ENCODE assay signal across 8 cellular contexts in the genomic region with DNA sequence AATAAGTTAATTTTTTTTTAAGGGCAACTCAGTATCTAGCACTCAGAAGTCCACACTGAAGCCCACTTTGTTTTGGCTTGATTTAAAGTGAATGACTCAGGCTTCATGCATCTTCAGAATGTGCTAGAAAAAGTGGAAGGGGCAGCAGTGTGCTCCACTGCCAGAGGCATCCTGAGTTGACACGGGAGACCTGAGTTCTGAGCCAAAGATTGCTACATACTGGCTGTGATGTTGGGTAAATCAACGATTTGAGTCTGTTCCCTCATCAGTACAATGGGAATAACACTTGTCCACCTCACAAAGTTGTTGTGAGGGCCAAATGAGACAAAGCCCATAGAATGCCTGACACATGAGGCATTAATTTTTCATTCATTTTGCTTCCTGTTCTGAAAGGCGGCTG. TPM values are rescaled to one million over a fixed set of nuclear protein-coding genes. Genes with fewer than 3 reads are reported as not detected.
DNase-seq lines count a peak whose midpoint lies in the region; ATAC-seq, FAIRE-seq and TF ChIP-seq lines count a peak whose summit lies in the region.

No MANE protein-coding gene starts in this region.

- no peak for TF ChIP-seq POLR2A in K562 (conservative IDR thresholded peaks at IDR 0.05)

- H3K4me2 ChIP-seq in K562 (ENCODE audit: insufficient read depth, low read length): no peak overlapping the region

- in situ Hi-C loops in K562 (cut with MboI) (no loop called here), GM13977 (cut with MboI; ENCODE audit: low pct_unique_long_range_greater_than_20kb, low sequenced_read_pairs, unreplicated experiment) (no loop called here)

- FAIRE-seq in K562 (lab: Jason Lieb, UNC): peak; percentile 32
- FAIRE-seq in kidney (lab: Jason Lieb, UNC): no peak

- H3K27me3 ChIP-seq in K562 (ENCODE audit: control insufficient read depth in 2 of 2, insufficient read depth in 2 of 2, low read length in 2 of 2): no peaks in the 10 kb centered on the region

- no peaks in the 10 kb centered on the region for H3K9me3 ChIP-seq in K562 (replicated peaks; ENCODE audit: control insufficient read depth, insufficient read depth, low read depth, low read length)
- H3K9me3 ChIP-seq in kidney (ENCODE audit: control insufficient read depth in 1 of 2, low read length in 2 of 2): no peaks in the 10 kb centered on the region

- TF ChIP-seq RAD21 in K562 (CRISPR knock-in tag; conservative IDR thresholded peaks at IDR 0.05 in 1 of 2, IDR thresholded peaks at IDR 0.05 in 1 of 2): no peak

- H3K79me2 ChIP-seq in K562 (ENCODE audit: control insufficient read depth, insufficient read depth, low read length): no peaks in the 10 kb centered on the region

- H2AFZ ChIP-seq in K562 (ENCODE audit: low read depth, low read length): no peak overlapping the region

- DNase-seq in AG10803 (ENCODE audit: low read depth): peak; percentile 98
- DNase-seq in LHCN-M2 (ENCODE audit: low read depth): peak; percentile 93
- DNase-seq in K562 (ENCODE audit: extremely low read depth in 1 of 4, low spot score in 3 of 4): no peak
- peak; percentile 80 for DNase-seq in kidney
- DNase-seq in superior temporal gyrus (ENCODE audit: extremely low spot score): peak; percentile 28
- DNase-seq in SHP77 (lab: John Stamatoyannopoulos, UW): no peak
- no peak for DNase-seq in GM13977 (ENCODE audit: low spot score)

- BruUV-seq in K562 (replicated peaks; lab: Mats Ljungman, UMichigan): no TSS peak

- POLR2A ChIA-PET in K562 (lab: Yijun Ruan, JAX): interaction anchor here (1.6 to 3.6 kb wide), 5 partner anchors 10 to 35 kb away, joined by 6 to 18 read pairs (median 11); partner anchors contain the start of genes CHCHD4, LSM3, TMEM43 and XPC

- H3K36me3 ChIP-seq in K562 (ENCODE audit: control insufficient read depth, insufficient read depth, low read length): peaks cover 77% of the 10 kb centered on the region; the same call in 2 of the 3 replicates
- peaks cover 26 to 45% of the 10 kb centered on the region in 2 donors for H3K36me3 ChIP-seq in kidney (ENCODE audit: control insufficient read depth in 1 of 2, insufficient read depth in 2 of 2, low read length in 2 of 2)

- TF ChIP-seq CTCF in AG10803 (conservative IDR thresholded peaks at IDR 0.05; ENCODE audit: low read length): 0 out of 2 replicates have a peak, but pooled peaks have one; percentile 4
- no peak for TF ChIP-seq CTCF in K562 (IDR thresholded peaks at IDR 0.05 in 2 of 3, conservative IDR thresholded peaks at IDR 0.05 in 1 of 3; ENCODE audit: insufficient read depth in 2 of 3, low read depth in 1 of 3, low read length in 3 of 3)
- no peak for TF ChIP-seq CTCF in kidney (IDR thresholded peaks at IDR 0.05; ENCODE audit: borderline replicate concordance, extremely low read depth, insufficient read depth)
- TF ChIP-seq CTCF in GM13977 (IDR thresholded peaks at IDR 0.05; ENCODE audit: extremely low read depth, insufficient read depth, missing control alignments): no peak

- no peak overlapping the region for H3K4me3 ChIP-seq in AG10803 (ENCODE audit: low read length)
- no peak overlapping the region for H3K4me3 ChIP-seq in K562
- no peak overlapping the region for H3K4me3 ChIP-seq in kidney (ENCODE audit: low read length in 2 of 2)

- H3K9ac ChIP-seq in K562 (ENCODE audit: insufficient read depth in 1 of 2, low read depth in 2 of 2, low read length in 2 of 2): 0 out of 4 replicates have a peak overlapping the region, but pooled peaks of 1 of the 2 experiments have one; percentile 15
- H3K9ac ChIP-seq in kidney (ENCODE audit: low read length in 2 of 2): peak overlapping the region in 1 of 2 donors; percentile 17

- H3K27ac ChIP-seq in K562 (ENCODE audit: extremely low read depth, low read depth, low read length) (peak overlapping the region; percentile 67; the same call in 2 of the 3 replicates), kidney (ENCODE audit: low read depth in 2 of 2, low read length in 2 of 2) (peak overlapping the region; percentile 75 to 89)

- intact Hi-C loops in K562 (cut with micrococcal nuclease) (no loop called here), kidney (cut with DNase I) (no loop called here)

- no peaks in the 10 kb centered on the region for H3K9me1 ChIP-seq in K562 (ENCODE audit: control insufficient read depth, insufficient read depth, low read length)

- no peak for ATAC-seq in K562
- ATAC-seq in GM18870 (IDR thresholded peaks at IDR 0.05; ENCODE audit: unreplicated experiment): no peak

- CTCF ChIA-PET in K562 (lab: Yijun Ruan, JAX; ENCODE audit: low intra/inter-chr PET ratio): interaction anchor here (1.3 kb wide), 1 partner anchor 59 kb away, joined by 4 read pairs; no protein-coding TSS in a partner anchor

- H3K4me1 ChIP-seq in K562 (replicated peaks in 1 of 2; ENCODE audit: control insufficient read depth in 2 of 2, insufficient read depth in 2 of 2, low read length in 2 of 2) (peaks cover 13 to 14% of the 10 kb centered on the region in 2 experiments), kidney (ENCODE audit: control insufficient read depth in 1 of 2, insufficient read depth in 1 of 2, low read depth in 1 of 2, low read length in 2 of 2) (peaks cover 18 to 20% of the 10 kb centered on the region in 2 donors)

- TF ChIP-seq EP300 in K562 (IDR thresholded peaks at IDR 0.05; ENCODE audit: low read length): no peak

- no peaks in the 10 kb centered on the region for H4K20me1 ChIP-seq in K562 (replicated peaks; ENCODE audit: control insufficient read depth, insufficient read depth, low read length)

- WGBS in K562 (ENCODE audit: insufficient coverage, low coverage, missing lambda C conversion rate): 64% methylated on average over 3 of the region's 3 CpGs

RNA-seq across cellular contexts. Expression of gene TMEM43, which starts 19.0 kb away (rescaled TPM):
- total RNA-seq in LHCN-M2 (2014; rRNA removed) (92.5 and 101 TPM in 2 replicates), K562 (2014; rRNA removed) (35.0 and 49.2 TPM in 2 replicates), K562 (2014; rRNA removed; fragmentation: Illumina TruSeq; extraction: Trizol) (32.9 and 35.7 TPM in 2 replicates), K562 (2015; rRNA removed; fragmentation: Illumina TruSeq; extraction: Trizol) (41.1 and 42.9 TPM in 2 replicates), K562 (2021) (38.9 and 39.7 TPM in 2 replicates), kidney (86.5 TPM)
- polyA plus RNA-seq in LHCN-M2 (2012): 46.5 TPM
- 45.4 and 56.1 TPM in 2 replicates for total RNA-seq in K562 (2011; cell fraction: chromatin; rRNA removed; ENCODE audit: low replicate concordance)
- total RNA-seq in K562 (2011; cell fraction: nucleolus; rRNA removed): 65.7 and 72.4 TPM in 2 replicates
- 57.3 and 58.4 TPM in 2 replicates for total RNA-seq in K562 (2011; cell fraction: nucleoplasm; rRNA removed)
- polyA plus RNA-seq in K562 (2011; rRNA removed) (41.9 and 50.8 TPM in 2 replicates), K562 (2014; fragmentation: Illumina TruSeq; extraction: Trizol) (41.5 and 46.1 TPM in 2 replicates), K562 (2014; fragmentation: Nextera tagmentation; extraction: Ambion mirVana) (10 to 100 TPM; 16.7 to 29.4 TPM), K562 (2014; rRNA removed) (32.7 and 37.5 TPM in 2 replicates), kidney (ENCODE audit: insufficient read depth, low read depth, low replicate concordance) (27.6 TPM)
- 46.0 and 54.1 TPM in 2 replicates for polyA plus RNA-seq in K562 (2011; cell fraction: cytosol; rRNA removed)
- 73.1 and 80.6 TPM in 2 replicates for polyA plus RNA-seq in K562 (2011; cell fraction: nucleus; rRNA removed)
- 32.9 and 33.9 TPM in 2 replicates for polyA plus RNA-seq in K562 (2012)
- 32.4 and 38.1 TPM in 2 replicates for polyA minus RNA-seq in K562 (2011; rRNA and poly(A)+ RNA removed)
- 21.2 TPM in 2 replicates for polyA minus RNA-seq in K562 (2011; cell fraction: cytosol; rRNA and poly(A)+ RNA removed)
- 17.1 and 22.2 TPM in 2 replicates for polyA minus RNA-seq in K562 (2011; cell fraction: nucleus; rRNA and poly(A)+ RNA removed)

RNA-seq across cellular contexts. Expression of gene CHCHD4, which starts 19.2 kb away (rescaled TPM):
- total RNA-seq in LHCN-M2 (2014; rRNA removed) (27.2 and 27.3 TPM in 2 replicates), K562 (2014; rRNA removed) (70.9 and 77.2 TPM in 2 replicates), K562 (2014; rRNA removed; fragmentation: Illumina TruSeq; extraction: Trizol) (70.9 and 79.2 TPM in 2 replicates), K562 (2015; rRNA removed; fragmentation: Illumina TruSeq; extraction: Trizol) (56.5 and 61.2 TPM in 2 replicates), K562 (2021) (53.5 and 55.4 TPM in 2 replicates), kidney (12.8 TPM)
- polyA plus RNA-seq in LHCN-M2 (2012): 11.2 TPM
- 8.4 and 13.9 TPM in 2 replicates for total RNA-seq in K562 (2011; cell fraction: chromatin; rRNA removed; ENCODE audit: low replicate concordance)
- 7.5 and 9.3 TPM in 2 replicates for total RNA-seq in K562 (2011; cell fraction: nucleolus; rRNA removed)
- total RNA-seq in K562 (2011; cell fraction: nucleoplasm; rRNA removed): 11.0 and 15.7 TPM in 2 replicates
- polyA plus RNA-seq in K562 (2011; rRNA removed) (46.2 and 68.4 TPM in 2 replicates), K562 (2014; fragmentation: Illumina TruSeq; extraction: Trizol) (89.0 and 105 TPM in 2 replicates), K562 (2014; fragmentation: Nextera tagmentation; extraction: Ambion mirVana) (100 to 1,000 TPM; 152 to 225 TPM), K562 (2014; rRNA removed) (81.3 and 81.7 TPM in 2 replicates), kidney (ENCODE audit: insufficient read depth, low read depth, low replicate concordance) (33.6 TPM)
- polyA plus RNA-seq in K562 (2011; cell fraction: cytosol; rRNA removed): 27.7 and 40.4 TPM in 2 replicates
- 15.4 and 19.6 TPM in 2 replicates for polyA plus RNA-seq in K562 (2011; cell fraction: nucleus; rRNA removed)
- 32.4 and 47.1 TPM in 2 replicates for polyA plus RNA-seq in K562 (2012)
- 48.2 and 54.4 TPM in 2 replicates for polyA minus RNA-seq in K562 (2011; rRNA and poly(A)+ RNA removed)
- polyA minus RNA-seq in K562 (2011; cell fraction: cytosol; rRNA and poly(A)+ RNA removed): 19.5 and 24.8 TPM in 2 replicates
- 6.1 and 12.2 TPM in 2 replicates for polyA minus RNA-seq in K562 (2011; cell fraction: nucleus; rRNA and poly(A)+ RNA removed)

RNA-seq across cellular contexts. Expression of gene XPC, which starts 34.6 kb away (rescaled TPM):
- total RNA-seq in LHCN-M2 (2014; rRNA removed) (43.4 and 45.2 TPM in 2 replicates), K562 (2014; rRNA removed) (51.8 and 54.1 TPM in 2 replicates), K562 (2014; rRNA removed; fragmentation: Illumina TruSeq; extraction: Trizol) (41.2 and 49.8 TPM in 2 replicates), K562 (2015; rRNA removed; fragmentation: Illumina TruSeq; extraction: Trizol) (41.3 and 44.2 TPM in 2 replicates), K562 (2021) (44.5 and 54.0 TPM in 2 replicates), kidney (44.4 TPM)
- polyA plus RNA-seq in LHCN-M2 (2012): 19.2 TPM
- 61.0 and 92.1 TPM in 2 replicates for total RNA-seq in K562 (2011; cell fraction: chromatin; rRNA removed; ENCODE audit: low replicate concordance)
- 32.5 and 33.7 TPM in 2 replicates for total RNA-seq in K562 (2011; cell fraction: nucleolus; rRNA removed)
- total RNA-seq in K562 (2011; cell fraction: nucleoplasm; rRNA removed): 45.0 and 59.2 TPM in 2 replicates
- polyA plus RNA-seq in K562 (2011; rRNA removed) (25.1 and 25.5 TPM in 2 replicates), K562 (2014; fragmentation: Illumina TruSeq; extraction: Trizol) (54.4 and 54.7 TPM in 2 replicates), K562 (2014; fragmentation: Nextera tagmentation; extraction: Ambion mirVana) (1 to 10 TPM; 3.8 to 4.1 TPM), K562 (2014; rRNA removed) (33.8 and 42.4 TPM in 2 replicates), kidney (ENCODE audit: insufficient read depth, low read depth, low replicate concordance) (15.9 TPM)
- polyA plus RNA-seq in K562 (2011; cell fraction: cytosol; rRNA removed): 11.7 and 15.8 TPM in 2 replicates
- polyA plus RNA-seq in K562 (2011; cell fraction: nucleus; rRNA removed): 76.2 and 81.9 TPM in 2 replicates
- polyA plus RNA-seq in K562 (2012): 41.7 and 44.5 TPM in 2 replicates
- 30.9 and 32.3 TPM in 2 replicates for polyA minus RNA-seq in K562 (2011; rRNA and poly(A)+ RNA removed)
- 24.0 and 24.8 TPM in 2 replicates for polyA minus RNA-seq in K562 (2011; cell fraction: cytosol; rRNA and poly(A)+ RNA removed)
- polyA minus RNA-seq in K562 (2011; cell fraction: nucleus; rRNA and poly(A)+ RNA removed): 34.9 and 53.4 TPM in 2 replicates

RNA-seq across cellular contexts. Expression of gene LSM3, which starts 34.8 kb away (rescaled TPM):
- 22.7 and 22.8 TPM in 2 replicates for total RNA-seq in LHCN-M2 (2014; rRNA removed)
- polyA plus RNA-seq in LHCN-M2 (2012): 19.3 TPM
- total RNA-seq in K562 (2011; cell fraction: chromatin; rRNA removed; ENCODE audit: low replicate concordance): 11.3 and 17.2 TPM in 2 replicates
- total RNA-seq in K562 (2011; cell fraction: nucleolus; rRNA removed): 7.4 and 9.3 TPM in 2 replicates
- total RNA-seq in K562 (2011; cell fraction: nucleoplasm; rRNA removed): 14.2 and 25.6 TPM in 2 replicates
- 32.6 and 33.8 TPM in 2 replicates for total RNA-seq in K562 (2014; rRNA removed)
- 64.7 and 73.9 TPM in 2 replicates for total RNA-seq in K562 (2014; rRNA removed; fragmentation: Illumina TruSeq; extraction: Trizol)
- 54.4 and 61.2 TPM in 2 replicates for total RNA-seq in K562 (2015; rRNA removed; fragmentation: Illumina TruSeq; extraction: Trizol)
- total RNA-seq in K562 (2021): 38.5 and 46.4 TPM in 2 replicates
- polyA plus RNA-seq in K562 (2011; rRNA removed): 34.0 and 48.7 TPM in 2 replicates
- 3.6 and 12.9 TPM in 2 replicates for polyA plus RNA-seq in K562 (2011; cell fraction: cytosol; rRNA removed)
- 3.1 and 6.0 TPM in 2 replicates for polyA plus RNA-seq in K562 (2011; cell fraction: nucleus; rRNA removed)
- polyA plus RNA-seq in K562 (2012): 31.9 and 61.8 TPM in 2 replicates
- 48.6 and 55.2 TPM in 2 replicates for polyA plus RNA-seq in K562 (2014; fragmentation: Illumina TruSeq; extraction: Trizol)
- 100 to 1,000 TPM; 180 to 203 TPM for polyA plus RNA-seq in K562 (2014; fragmentation: Nextera tagmentation; extraction: Ambion mirVana)
- polyA plus RNA-seq in K562 (2014; rRNA removed): 61.6 and 75.1 TPM in 2 replicates
- polyA minus RNA-seq in K562 (2011; rRNA and poly(A)+ RNA removed): 14.8 and 16.0 TPM in 2 replicates
- 4.3 and 6.0 TPM in 2 replicates for polyA minus RNA-seq in K562 (2011; cell fraction: cytosol; rRNA and poly(A)+ RNA removed)
- 5.5 and 7.6 TPM in 2 replicates for polyA minus RNA-seq in K562 (2011; cell fraction: nucleus; rRNA and poly(A)+ RNA removed)
- total RNA-seq in kidney: 11.9 TPM
- polyA plus RNA-seq in kidney (ENCODE audit: insufficient read depth, low read depth, low replicate concordance): 30.2 TPM

Comparison
In these comparisons a context has a peak if more than half of its experiments do, and no peak if none do; other contexts are left out.
1. DNase-seq: peak in AG10803 (single experiment), LHCN-M2 (single experiment), kidney (single experiment) and superior temporal gyrus (single experiment); none in K562 (0 of 4), SHP77 (0 of 2) and GM13977 (single experiment).